ENCODE assay signal across 1 cellular context in the genomic region with DNA sequence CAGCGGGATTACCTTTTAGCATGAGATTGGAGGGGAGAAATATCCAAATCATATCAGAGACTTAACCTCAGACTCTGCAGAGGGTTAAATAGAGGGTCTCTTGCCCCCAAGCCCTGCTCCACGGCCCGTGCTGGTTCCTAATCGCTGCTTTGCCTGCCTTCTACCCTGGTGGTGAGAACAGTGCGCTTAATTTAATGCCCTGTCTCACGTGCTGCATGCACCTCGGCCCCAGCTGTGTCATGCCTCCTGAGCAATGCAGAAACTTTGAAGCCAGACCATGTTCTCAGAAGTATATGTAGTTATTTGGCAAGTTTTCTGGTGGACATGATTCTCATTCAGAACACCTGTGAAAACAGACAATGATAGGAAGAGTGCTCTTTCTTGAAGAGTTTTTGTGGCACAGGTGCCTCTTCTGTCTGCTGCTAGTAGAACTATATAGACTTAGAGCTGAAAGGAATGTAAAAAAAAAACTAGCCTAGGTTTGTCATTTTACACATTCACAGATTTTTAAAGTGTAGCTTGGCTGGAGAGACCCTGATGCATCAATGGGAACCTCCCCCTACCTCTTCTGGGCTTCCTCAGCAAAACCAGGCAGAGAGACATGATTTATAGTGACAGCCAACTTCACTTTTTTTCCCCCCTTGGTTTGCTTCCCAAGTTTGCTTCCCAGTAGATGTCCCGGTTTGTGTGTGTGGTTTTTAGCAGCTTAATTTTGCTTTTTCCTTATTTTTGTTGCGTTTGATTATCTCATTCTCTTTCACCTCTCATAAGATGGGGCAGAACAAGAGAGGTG.
TF ChIP-seq lines count a peak whose summit lies in the region.

No MANE protein-coding gene starts in this region.

TF ChIP-seq in K562, 482 proteins besides CTCF, POLR2A, EP300 and RAD21 (continued from another document and continues in another):
- peak; percentile 94 for TF ChIP-seq MEIS2 (IDR thresholded peaks at IDR 0.05; ENCODE audit: partially characterized antibody)
- TF ChIP-seq, protein P1, sequence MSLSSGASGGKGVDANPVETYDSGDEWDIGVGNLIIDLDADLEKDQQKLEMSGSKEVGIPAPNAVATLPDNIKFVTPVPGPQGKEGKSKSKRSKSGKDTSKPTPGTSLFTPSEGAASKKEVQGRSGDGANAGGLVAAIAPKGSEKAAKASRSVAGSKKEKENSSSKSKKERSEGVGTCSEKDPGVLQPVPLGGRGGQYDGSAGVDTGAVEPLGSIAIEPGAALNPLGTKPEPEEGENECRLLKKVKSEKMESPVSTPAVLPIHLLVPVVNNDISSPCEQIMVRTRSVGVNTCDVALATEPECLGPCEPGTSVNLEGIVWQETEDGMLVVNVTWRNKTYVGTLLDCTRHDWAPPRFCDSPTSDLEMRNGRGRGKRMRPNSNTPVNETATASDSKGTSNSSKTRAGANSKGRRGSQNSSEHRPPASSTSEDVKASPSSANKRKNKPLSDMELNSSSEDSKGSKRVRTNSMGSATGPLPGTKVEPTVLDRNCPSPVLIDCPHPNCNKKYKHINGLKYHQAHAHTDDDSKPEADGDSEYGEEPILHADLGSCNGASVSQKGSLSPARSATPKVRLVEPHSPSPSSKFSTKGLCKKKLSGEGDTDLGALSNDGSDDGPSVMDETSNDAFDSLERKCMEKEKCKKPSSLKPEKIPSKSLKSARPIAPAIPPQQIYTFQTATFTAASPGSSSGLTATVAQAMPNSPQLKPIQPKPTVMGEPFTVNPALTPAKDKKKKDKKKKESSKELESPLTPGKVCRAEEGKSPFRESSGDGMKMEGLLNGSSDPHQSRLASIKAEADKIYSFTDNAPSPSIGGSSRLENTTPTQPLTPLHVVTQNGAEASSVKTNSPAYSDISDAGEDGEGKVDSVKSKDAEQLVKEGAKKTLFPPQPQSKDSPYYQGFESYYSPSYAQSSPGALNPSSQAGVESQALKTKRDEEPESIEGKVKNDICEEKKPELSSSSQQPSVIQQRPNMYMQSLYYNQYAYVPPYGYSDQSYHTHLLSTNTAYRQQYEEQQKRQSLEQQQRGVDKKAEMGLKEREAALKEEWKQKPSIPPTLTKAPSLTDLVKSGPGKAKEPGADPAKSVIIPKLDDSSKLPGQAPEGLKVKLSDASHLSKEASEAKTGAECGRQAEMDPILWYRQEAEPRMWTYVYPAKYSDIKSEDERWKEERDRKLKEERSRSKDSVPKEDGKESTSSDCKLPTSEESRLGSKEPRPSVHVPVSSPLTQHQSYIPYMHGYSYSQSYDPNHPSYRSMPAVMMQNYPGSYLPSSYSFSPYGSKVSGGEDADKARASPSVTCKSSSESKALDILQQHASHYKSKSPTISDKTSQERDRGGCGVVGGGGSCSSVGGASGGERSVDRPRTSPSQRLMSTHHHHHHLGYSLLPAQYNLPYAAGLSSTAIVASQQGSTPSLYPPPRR (CRISPR knock-in tag; IDR thresholded peaks at IDR 0.05; ENCODE audit: borderline replicate concordance) = no peak
- TF ChIP-seq, protein P2, sequence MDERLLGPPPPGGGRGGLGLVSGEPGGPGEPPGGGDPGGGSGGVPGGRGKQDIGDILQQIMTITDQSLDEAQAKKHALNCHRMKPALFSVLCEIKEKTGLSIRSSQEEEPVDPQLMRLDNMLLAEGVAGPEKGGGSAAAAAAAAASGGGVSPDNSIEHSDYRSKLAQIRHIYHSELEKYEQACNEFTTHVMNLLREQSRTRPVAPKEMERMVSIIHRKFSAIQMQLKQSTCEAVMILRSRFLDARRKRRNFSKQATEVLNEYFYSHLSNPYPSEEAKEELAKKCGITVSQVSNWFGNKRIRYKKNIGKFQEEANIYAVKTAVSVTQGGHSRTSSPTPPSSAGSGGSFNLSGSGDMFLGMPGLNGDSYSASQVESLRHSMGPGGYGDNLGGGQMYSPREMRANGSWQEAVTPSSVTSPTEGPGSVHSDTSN (CRISPR knock-in tag; IDR thresholded peaks at IDR 0.05; ENCODE audit: low read depth) = peak; percentile 56
- TF ChIP-seq, protein P2 (tag; conservative IDR thresholded peaks at IDR 0.05; ENCODE audit: low read depth) = peak; percentile 90
- TF ChIP-seq PHB2 (IDR thresholded peaks at IDR 0.05; ENCODE audit: low read depth) = no peak
- TF ChIP-seq ZNF778 (CRISPR knock-in tag; IDR thresholded peaks at IDR 0.05) = no peak
- TF ChIP-seq ZNF583 (CRISPR knock-in tag; IDR thresholded peaks at IDR 0.05) = no peak
- peak; percentile 39 for TF ChIP-seq ZFX (CRISPR knock-in tag; IDR thresholded peaks at IDR 0.05)
- no peak for TF ChIP-seq ZSCAN29 (IDR thresholded peaks at IDR 0.05)
- TF ChIP-seq KDM4B (IDR thresholded peaks at IDR 0.05; ENCODE audit: borderline replicate concordance in 2 of 2, low read depth in 1 of 2) = no peak
- peak in 1 of 2 experiments; percentile 39; a peak in 1 of 3 replicates for TF ChIP-seq CBX3 (IDR thresholded peaks at IDR 0.05; ENCODE audit: borderline replicate concordance in 1 of 2, low read length in 2 of 2)
- TF ChIP-seq, protein P3, sequence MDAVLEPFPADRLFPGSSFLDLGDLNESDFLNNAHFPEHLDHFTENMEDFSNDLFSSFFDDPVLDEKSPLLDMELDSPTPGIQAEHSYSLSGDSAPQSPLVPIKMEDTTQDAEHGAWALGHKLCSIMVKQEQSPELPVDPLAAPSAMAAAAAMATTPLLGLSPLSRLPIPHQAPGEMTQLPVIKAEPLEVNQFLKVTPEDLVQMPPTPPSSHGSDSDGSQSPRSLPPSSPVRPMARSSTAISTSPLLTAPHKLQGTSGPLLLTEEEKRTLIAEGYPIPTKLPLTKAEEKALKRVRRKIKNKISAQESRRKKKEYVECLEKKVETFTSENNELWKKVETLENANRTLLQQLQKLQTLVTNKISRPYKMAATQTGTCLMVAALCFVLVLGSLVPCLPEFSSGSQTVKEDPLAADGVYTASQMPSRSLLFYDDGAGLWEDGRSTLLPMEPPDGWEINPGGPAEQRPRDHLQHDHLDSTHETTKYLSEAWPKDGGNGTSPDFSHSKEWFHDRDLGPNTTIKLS (IDR thresholded peaks at IDR 0.05; ENCODE audit: borderline replicate concordance, low read depth) = no peak
- no peak for TF ChIP-seq TRIM24 (IDR thresholded peaks at IDR 0.05)
- TF ChIP-seq SIN3A (IDR thresholded peaks at IDR 0.05; ENCODE audit: borderline replicate concordance in 2 of 2, control insufficient read depth in 1 of 2, low read depth in 2 of 2, low read length in 2 of 2) = 0 out of 4 replicates have a peak, but pooled peaks of 1 of the 2 experiments have one; percentile 9
- TF ChIP-seq, protein P4, sequence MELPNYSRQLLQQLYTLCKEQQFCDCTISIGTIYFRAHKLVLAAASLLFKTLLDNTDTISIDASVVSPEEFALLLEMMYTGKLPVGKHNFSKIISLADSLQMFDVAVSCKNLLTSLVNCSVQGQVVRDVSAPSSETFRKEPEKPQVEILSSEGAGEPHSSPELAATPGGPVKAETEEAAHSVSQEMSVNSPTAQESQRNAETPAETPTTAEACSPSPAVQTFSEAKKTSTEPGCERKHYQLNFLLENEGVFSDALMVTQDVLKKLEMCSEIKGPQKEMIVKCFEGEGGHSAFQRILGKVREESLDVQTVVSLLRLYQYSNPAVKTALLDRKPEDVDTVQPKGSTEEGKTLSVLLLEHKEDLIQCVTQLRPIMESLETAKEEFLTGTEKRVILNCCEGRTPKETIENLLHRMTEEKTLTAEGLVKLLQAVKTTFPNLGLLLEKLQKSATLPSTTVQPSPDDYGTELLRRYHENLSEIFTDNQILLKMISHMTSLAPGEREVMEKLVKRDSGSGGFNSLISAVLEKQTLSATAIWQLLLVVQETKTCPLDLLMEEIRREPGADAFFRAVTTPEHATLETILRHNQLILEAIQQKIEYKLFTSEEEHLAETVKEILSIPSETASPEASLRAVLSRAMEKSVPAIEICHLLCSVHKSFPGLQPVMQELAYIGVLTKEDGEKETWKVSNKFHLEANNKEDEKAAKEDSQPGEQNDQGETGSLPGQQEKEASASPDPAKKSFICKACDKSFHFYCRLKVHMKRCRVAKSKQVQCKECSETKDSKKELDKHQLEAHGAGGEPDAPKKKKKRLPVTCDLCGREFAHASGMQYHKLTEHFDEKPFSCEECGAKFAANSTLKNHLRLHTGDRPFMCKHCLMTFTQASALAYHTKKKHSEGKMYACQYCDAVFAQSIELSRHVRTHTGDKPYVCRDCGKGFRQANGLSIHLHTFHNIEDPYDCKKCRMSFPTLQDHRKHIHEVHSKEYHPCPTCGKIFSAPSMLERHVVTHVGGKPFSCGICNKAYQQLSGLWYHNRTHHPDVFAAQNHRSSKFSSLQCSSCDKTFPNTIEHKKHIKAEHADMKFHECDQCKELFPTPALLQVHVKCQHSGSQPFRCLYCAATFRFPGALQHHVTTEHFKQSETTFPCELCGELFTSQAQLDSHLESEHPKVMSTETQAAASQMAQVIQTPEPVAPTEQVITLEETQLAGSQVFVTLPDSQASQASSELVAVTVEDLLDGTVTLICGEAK (IDR thresholded peaks at IDR 0.05) = no peak
- TF ChIP-seq, protein P4 (CRISPR knock-in tag; IDR thresholded peaks at IDR 0.05) = peak; percentile 37; the same call in 1 of the 2 replicates
- peak; percentile 23; the same call in 1 of the 2 replicates for TF ChIP-seq MYC (IDR thresholded peaks at IDR 0.05; ENCODE audit: low read depth, low read length)
- TF ChIP-seq MYC (CRISPR knock-in tag; IDR thresholded peaks at IDR 0.05; ENCODE audit: borderline replicate concordance, low read depth) = no peak
- TF ChIP-seq, protein P5, sequence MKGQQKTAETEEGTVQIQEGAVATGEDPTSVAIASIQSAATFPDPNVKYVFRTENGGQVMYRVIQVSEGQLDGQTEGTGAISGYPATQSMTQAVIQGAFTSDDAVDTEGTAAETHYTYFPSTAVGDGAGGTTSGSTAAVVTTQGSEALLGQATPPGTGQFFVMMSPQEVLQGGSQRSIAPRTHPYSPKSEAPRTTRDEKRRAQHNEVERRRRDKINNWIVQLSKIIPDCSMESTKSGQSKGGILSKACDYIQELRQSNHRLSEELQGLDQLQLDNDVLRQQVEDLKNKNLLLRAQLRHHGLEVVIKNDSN (CRISPR knock-in tag; IDR thresholded peaks at IDR 0.05) = peak; percentile 82
- TF ChIP-seq NEUROD1 (IDR thresholded peaks at IDR 0.05; ENCODE audit: borderline replicate concordance, low read depth, low read length, partially characterized antibody) = no peak
- peak; percentile 97 for TF ChIP-seq BHLHE40 (IDR thresholded peaks at IDR 0.05; ENCODE audit: low read length)
- TF ChIP-seq PRPF4 (IDR thresholded peaks at IDR 0.05; ENCODE audit: insufficient read depth, low read depth, low read length, poor library complexity, severe bottlenecking) = no peak
- TF ChIP-seq ZFPM2 (CRISPR knock-in tag; IDR thresholded peaks at IDR 0.05) = no peak
- TF ChIP-seq, protein P6, sequence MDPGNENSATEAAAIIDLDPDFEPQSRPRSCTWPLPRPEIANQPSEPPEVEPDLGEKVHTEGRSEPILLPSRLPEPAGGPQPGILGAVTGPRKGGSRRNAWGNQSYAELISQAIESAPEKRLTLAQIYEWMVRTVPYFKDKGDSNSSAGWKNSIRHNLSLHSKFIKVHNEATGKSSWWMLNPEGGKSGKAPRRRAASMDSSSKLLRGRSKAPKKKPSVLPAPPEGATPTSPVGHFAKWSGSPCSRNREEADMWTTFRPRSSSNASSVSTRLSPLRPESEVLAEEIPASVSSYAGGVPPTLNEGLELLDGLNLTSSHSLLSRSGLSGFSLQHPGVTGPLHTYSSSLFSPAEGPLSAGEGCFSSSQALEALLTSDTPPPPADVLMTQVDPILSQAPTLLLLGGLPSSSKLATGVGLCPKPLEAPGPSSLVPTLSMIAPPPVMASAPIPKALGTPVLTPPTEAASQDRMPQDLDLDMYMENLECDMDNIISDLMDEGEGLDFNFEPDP (CRISPR knock-in tag; IDR thresholded peaks at IDR 0.05) = no peak
- TF ChIP-seq, protein P7, sequence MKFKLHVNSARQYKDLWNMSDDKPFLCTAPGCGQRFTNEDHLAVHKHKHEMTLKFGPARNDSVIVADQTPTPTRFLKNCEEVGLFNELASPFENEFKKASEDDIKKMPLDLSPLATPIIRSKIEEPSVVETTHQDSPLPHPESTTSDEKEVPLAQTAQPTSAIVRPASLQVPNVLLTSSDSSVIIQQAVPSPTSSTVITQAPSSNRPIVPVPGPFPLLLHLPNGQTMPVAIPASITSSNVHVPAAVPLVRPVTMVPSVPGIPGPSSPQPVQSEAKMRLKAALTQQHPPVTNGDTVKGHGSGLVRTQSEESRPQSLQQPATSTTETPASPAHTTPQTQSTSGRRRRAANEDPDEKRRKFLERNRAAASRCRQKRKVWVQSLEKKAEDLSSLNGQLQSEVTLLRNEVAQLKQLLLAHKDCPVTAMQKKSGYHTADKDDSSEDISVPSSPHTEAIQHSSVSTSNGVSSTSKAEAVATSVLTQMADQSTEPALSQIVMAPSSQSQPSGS (CRISPR knock-in tag; IDR thresholded peaks at IDR 0.05) = no peak
- TF ChIP-seq, protein P8, sequence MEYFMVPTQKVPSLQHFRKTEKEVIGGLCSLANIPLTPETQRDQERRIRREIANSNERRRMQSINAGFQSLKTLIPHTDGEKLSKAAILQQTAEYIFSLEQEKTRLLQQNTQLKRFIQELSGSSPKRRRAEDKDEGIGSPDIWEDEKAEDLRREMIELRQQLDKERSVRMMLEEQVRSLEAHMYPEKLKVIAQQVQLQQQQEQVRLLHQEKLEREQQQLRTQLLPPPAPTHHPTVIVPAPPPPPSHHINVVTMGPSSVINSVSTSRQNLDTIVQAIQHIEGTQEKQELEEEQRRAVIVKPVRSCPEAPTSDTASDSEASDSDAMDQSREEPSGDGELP (CRISPR knock-in tag; IDR thresholded peaks at IDR 0.05; ENCODE audit: borderline replicate concordance) = peak; percentile 81
